In the genomic region with DNA sequence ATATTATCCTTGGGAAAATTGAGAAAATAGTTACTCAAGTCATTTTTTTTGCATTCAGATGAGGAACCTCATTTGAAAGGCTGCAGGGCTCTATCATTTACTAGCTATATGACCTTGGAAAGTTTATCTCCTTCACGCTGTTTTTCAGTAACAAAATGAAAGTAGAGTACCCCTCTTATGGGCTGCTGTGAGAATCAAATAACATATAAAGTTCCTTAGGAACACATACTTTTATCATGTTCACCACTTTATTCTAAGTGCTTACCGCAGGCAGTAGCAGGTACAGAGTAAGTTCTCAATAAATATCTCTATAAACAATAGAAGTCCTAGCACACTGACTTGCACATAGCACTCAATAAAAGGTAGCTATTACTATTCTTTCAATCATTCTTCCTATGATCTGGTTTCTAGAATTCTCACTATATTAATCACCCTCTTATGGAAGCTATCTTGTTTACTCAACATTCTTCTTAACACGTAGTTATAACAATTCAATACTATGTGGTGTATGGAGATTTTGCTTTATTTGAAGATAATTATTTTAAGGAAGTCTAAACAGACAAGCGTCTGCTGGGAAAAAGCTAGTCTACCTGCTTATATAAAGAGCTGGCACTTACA, we compare ENCODE assay signal across 1 cellular context.
TF ChIP-seq lines count a peak whose summit lies in the region.

No MANE protein-coding gene starts in this region.

TF ChIP-seq in IMR-90, 13 proteins besides CTCF, POLR2A, EP300 and RAD21:
- no peak for TF ChIP-seq BHLHE40 (IDR thresholded peaks at IDR 0.05; ENCODE audit: low read depth, low read length)
- no peak for TF ChIP-seq CEBPB (IDR thresholded peaks at IDR 0.05; ENCODE audit: low read depth, low read length)
- no peak for TF ChIP-seq FOS (IDR thresholded peaks at IDR 0.05; ENCODE audit: low read depth, low read length)
- TF ChIP-seq NFE2L2 (IDR thresholded peaks at IDR 0.05; ENCODE audit: low read depth, low read length), result no peak
- TF ChIP-seq RCOR1 (IDR thresholded peaks at IDR 0.05; ENCODE audit: insufficient replicate concordance, low read length), result no peak
- no peak for TF ChIP-seq RFX5 (IDR thresholded peaks at IDR 0.05; ENCODE audit: low read depth, low read length)
TF ChIP-seq in IMR-90: peak in this region for 0.
